In the genomic region with DNA sequence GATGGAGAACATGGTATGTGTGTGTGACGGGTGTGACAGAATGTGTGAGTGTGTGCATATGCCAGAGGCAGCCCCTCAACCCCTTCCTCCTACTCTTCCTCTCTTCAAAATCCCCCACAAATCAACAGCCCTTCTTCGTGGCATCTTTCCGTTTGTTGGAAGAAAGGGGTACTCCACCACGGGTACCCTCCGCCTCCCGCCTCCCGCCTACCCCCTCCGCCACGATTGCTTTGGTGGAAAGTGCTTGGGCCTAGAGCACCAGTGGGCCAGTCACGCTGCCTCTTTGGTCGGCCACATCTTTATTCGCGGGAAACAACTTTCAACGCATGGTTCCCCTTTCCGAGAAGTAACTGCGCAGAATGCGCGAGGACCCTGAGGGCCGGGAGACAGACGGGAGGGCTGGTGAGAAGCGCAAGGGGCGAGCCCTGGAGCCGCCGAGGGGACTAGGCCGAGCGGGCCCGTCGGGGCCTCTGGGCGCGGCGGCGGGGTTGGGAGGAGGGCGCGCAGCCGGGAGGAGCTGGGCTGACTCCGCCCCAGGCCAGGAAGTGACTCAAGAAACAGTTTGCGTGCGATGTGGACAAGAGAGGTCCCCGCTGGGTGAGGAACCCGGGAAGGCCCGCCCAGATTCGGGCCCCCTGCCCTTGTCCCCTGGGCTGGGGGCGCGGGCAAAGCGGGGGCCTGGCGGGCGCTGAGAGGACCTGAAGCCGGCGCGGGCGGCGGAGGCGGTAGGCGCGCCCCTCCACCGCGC, we compare ENCODE assay signal across 8 cellular contexts. TPM values are rescaled to one million over a fixed set of nuclear protein-coding genes. Genes with fewer than 3 reads are reported as not detected.
DNase-seq lines count a peak whose midpoint lies in the region; TF ChIP-seq lines count a peak whose summit lies in the region.

A gene (minus strand): TSS at position 274 of the 748 bp plus-strand sequence. CDS start 614 bp downstream, outside the sequence.
A gene (plus strand): TSS at position 560 of the 748 bp plus-strand sequence. CDS start 777 bp downstream, outside the sequence.

- peaks cover 58% of the 10 kb centered on the region for H3K4me1 Mint-ChIP-seq in activated naive CD4-positive, alpha-beta T cell treated with anti-CD3 and anti-CD28 coated beads, Interleukin-2, amount 50 U/mL, for 24 hours

- peak within 1 kb of the TSS; percentile 95 for H3K9ac ChIP-seq in SK-N-SH

- WGBS in SK-N-SH (ENCODE audit: low lambda C conversion rate), result 30% methylated on average over 25 of the region's 57 CpGs
- WGBS in ovary, 3 donors, result 4 to 8% (median 7%) methylated on average over 35 to 57 of the region's 57 CpGs
- WGBS in thymus, result 8% methylated on average over 57 of the region's 57 CpGs

- intact Hi-C loops in head of caudate nucleus (cut with DNase I) (no loop called here), ovary (cut with DNase I) (loop anchor here (1.0 to 5.0 kb wide), 4 partner anchors 61 to 187 kb away; a partner anchor contains a TSS)

- CTCF ChIA-PET in SK-N-SH (lab: Yijun Ruan, JAX), result interaction anchor here (1.0 to 16.4 kb wide), 14 partner anchors 11 to 121 kb away, joined by 3 to 445 read pairs (median 37); a partner anchor contains a TSS

- H3K9me2 ChIP-seq in SK-N-SH, result no peaks in the 10 kb centered on the region

- peak within 1 kb of the TSS; percentile 97 for H3K27ac Mint-ChIP-seq in activated naive CD4-positive, alpha-beta T cell treated with anti-CD3 and anti-CD28 coated beads, Interleukin-2, amount 50 U/mL, for 24 hours

- H3F3A ChIP-seq in SK-N-SH (replicated peaks; ENCODE audit: insufficient read depth), result peaks cover 13% of the 10 kb centered on the region

- H3K36me3 ChIP-seq in H7 (replicated peaks; ENCODE audit: control insufficient read depth, insufficient read depth, low read length) (peaks cover 1% of the 10 kb centered on the region), SK-N-SH (replicated peaks in 1 of 2; ENCODE audit: control insufficient read depth in 1 of 2, insufficient read depth in 2 of 2, low read length in 1 of 2) (peaks cover 21 to 22% of the 10 kb centered on the region in 2 experiments), ovary (no peaks in the 10 kb centered on the region), thymus (ENCODE audit: control insufficient read depth, insufficient read depth) (peaks cover 13% of the 10 kb centered on the region)

- POLR2A ChIA-PET in SK-N-SH (lab: Yijun Ruan, JAX), result interaction anchor here (0.8 to 3.9 kb wide), 8 partner anchors 10 to 187 kb away, joined by 3 to 37 read pairs (median 8); a partner anchor contains a TSS

- H2AFZ ChIP-seq in SK-N-SH (ENCODE audit: low read depth), result peak within 1 kb of the TSS; percentile 88; the same call in 1 of the 2 replicates

- peak within 1 kb of the TSS; percentile 79 to 83 for H3K27ac ChIP-seq in SK-N-SH (ENCODE audit: low read depth in 2 of 2, low read length in 1 of 2)
- peak within 1 kb of the TSS; percentile 92 to 99 for H3K27ac ChIP-seq in ovary
- peak within 1 kb of the TSS; percentile 96 for H3K27ac ChIP-seq in thymus (ENCODE audit: low read depth)

- H3K27me3 Mint-ChIP-seq in activated naive CD4-positive, alpha-beta T cell treated with anti-CD3 and anti-CD28 coated beads, Interleukin-2, amount 50 U/mL, for 24 hours, result no peaks in the 10 kb centered on the region

- H3K4me3 ChIP-seq in H7 (ENCODE audit: insufficient read depth, low read depth, low read length) (peak within 1 kb of the TSS; percentile 72), SK-N-SH (ENCODE audit: low read depth in 2 of 2, low read length in 1 of 2) (peak within 1 kb of the TSS; percentile 71 to 87), ovary (peak within 1 kb of the TSS; percentile 71), thymus (ENCODE audit: low read length) (peak within 1 kb of the TSS; percentile 80)

- H3K27me3 ChIP-seq in H7 (ENCODE audit: control insufficient read depth, insufficient read depth, low read length) (peaks cover 13% of the 10 kb centered on the region), SK-N-SH (ENCODE audit: insufficient read depth) (no peaks in the 10 kb centered on the region), ovary (no peaks in the 10 kb centered on the region), thymus (ENCODE audit: control insufficient read depth, insufficient read depth) (no peaks in the 10 kb centered on the region)

- H3K79me2 ChIP-seq in SK-N-SH (ENCODE audit: insufficient read depth), result peaks cover 29% of the 10 kb centered on the region

- no peaks in the 10 kb centered on the region for H3K9me3 ChIP-seq in SK-N-SH
- no peaks in the 10 kb centered on the region for H3K9me3 ChIP-seq in ovary
- H3K9me3 ChIP-seq in thymus (ENCODE audit: control insufficient read depth), result no peaks in the 10 kb centered on the region

- H3K4me2 ChIP-seq in SK-N-SH, result peak within 1 kb of the TSS; percentile 98

- H3K9me3 Mint-ChIP-seq in activated naive CD4-positive, alpha-beta T cell treated with anti-CD3 and anti-CD28 coated beads, Interleukin-2, amount 50 U/mL, for 24 hours, result no peaks in the 10 kb centered on the region

- TF ChIP-seq EP300 in SK-N-SH (IDR thresholded peaks at IDR 0.05; ENCODE audit: borderline replicate concordance in 1 of 2, low read depth in 1 of 2, low read length in 1 of 2) (no peak), ovary (IDR thresholded peaks at IDR 0.05) (peak; percentile 47)

- DNase-seq in GM03348 (ENCODE audit: low spot score) (peak; percentile 97), H7 (peak; percentile 97), LoVo (ENCODE audit: low spot score) (peak; percentile 90), SK-N-SH (peak; percentile 96), head of caudate nucleus (peak; percentile 40 to 90 (median 82)), ovary (peak; percentile 92 to 94 (median 93))

- TF ChIP-seq CTCF in SK-N-SH (IDR thresholded peaks at IDR 0.05) (no peak), ovary (IDR thresholded peaks at IDR 0.05) (peak in 2 of 3 donors; percentile 7 to 24)

- TF ChIP-seq RAD21 in SK-N-SH (IDR thresholded peaks at IDR 0.05; ENCODE audit: low read length), result no peak

- peaks cover 9% of the 10 kb centered on the region for H3K36me3 Mint-ChIP-seq in activated naive CD4-positive, alpha-beta T cell treated with anti-CD3 and anti-CD28 coated beads, Interleukin-2, amount 50 U/mL, for 24 hours

- TF ChIP-seq POLR2A in ovary (IDR thresholded peaks at IDR 0.05), result peak; percentile 97

- peak within 1 kb of the TSS; percentile 92 for H3K4me3 Mint-ChIP-seq in activated naive CD4-positive, alpha-beta T cell treated with anti-CD3 and anti-CD28 coated beads, Interleukin-2, amount 50 U/mL, for 24 hours

- H4K20me1 ChIP-seq in SK-N-SH (ENCODE audit: insufficient read depth), result peaks cover 12% of the 10 kb centered on the region

- H3K4me1 ChIP-seq in SK-N-SH (ENCODE audit: control insufficient read depth in 1 of 2, insufficient read depth in 2 of 2, low read depth in 1 of 2, low read length in 1 of 2) (peaks cover 26 to 35% of the 10 kb centered on the region in 2 experiments; a peak in 3 of 4 replicates), ovary (ENCODE audit: insufficient read depth) (peaks cover 15% of the 10 kb centered on the region), thymus (ENCODE audit: control insufficient read depth, insufficient read depth, low read length) (peaks cover 25% of the 10 kb centered on the region)

TF ChIP-seq in SK-N-SH, 30 proteins besides CTCF, POLR2A, EP300 and RAD21 (continues in another document):
- peak; percentile 49; the same call in 1 of the 2 replicates for TF ChIP-seq GABPA (IDR thresholded peaks at IDR 0.05; ENCODE audit: low read depth)
- TF ChIP-seq POLR2AphosphoS5 (IDR thresholded peaks at IDR 0.05; ENCODE audit: low read depth, low read length), result peak; percentile 90
- TF ChIP-seq, protein P1, sequence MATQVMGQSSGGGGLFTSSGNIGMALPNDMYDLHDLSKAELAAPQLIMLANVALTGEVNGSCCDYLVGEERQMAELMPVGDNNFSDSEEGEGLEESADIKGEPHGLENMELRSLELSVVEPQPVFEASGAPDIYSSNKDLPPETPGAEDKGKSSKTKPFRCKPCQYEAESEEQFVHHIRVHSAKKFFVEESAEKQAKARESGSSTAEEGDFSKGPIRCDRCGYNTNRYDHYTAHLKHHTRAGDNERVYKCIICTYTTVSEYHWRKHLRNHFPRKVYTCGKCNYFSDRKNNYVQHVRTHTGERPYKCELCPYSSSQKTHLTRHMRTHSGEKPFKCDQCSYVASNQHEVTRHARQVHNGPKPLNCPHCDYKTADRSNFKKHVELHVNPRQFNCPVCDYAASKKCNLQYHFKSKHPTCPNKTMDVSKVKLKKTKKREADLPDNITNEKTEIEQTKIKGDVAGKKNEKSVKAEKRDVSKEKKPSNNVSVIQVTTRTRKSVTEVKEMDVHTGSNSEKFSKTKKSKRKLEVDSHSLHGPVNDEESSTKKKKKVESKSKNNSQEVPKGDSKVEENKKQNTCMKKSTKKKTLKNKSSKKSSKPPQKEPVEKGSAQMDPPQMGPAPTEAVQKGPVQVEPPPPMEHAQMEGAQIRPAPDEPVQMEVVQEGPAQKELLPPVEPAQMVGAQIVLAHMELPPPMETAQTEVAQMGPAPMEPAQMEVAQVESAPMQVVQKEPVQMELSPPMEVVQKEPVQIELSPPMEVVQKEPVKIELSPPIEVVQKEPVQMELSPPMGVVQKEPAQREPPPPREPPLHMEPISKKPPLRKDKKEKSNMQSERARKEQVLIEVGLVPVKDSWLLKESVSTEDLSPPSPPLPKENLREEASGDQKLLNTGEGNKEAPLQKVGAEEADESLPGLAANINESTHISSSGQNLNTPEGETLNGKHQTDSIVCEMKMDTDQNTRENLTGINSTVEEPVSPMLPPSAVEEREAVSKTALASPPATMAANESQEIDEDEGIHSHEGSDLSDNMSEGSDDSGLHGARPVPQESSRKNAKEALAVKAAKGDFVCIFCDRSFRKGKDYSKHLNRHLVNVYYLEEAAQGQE (IDR thresholded peaks at IDR 0.05; ENCODE audit: low read depth, low read length), result no peak
- peak; percentile 41; the same call in 1 of the 2 replicates for TF ChIP-seq ELF1 (IDR thresholded peaks at IDR 0.05)
- TF ChIP-seq YY1 (IDR thresholded peaks at IDR 0.05; ENCODE audit: low read depth), result 0 out of 2 replicates have a peak, but pooled peaks have one; percentile 17
- TF ChIP-seq, protein P2, sequence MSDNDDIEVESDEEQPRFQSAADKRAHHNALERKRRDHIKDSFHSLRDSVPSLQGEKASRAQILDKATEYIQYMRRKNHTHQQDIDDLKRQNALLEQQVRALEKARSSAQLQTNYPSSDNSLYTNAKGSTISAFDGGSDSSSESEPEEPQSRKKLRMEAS (IDR thresholded peaks at IDR 0.05; ENCODE audit: low read depth), result peak; percentile 67

RNA-seq across cellular contexts. Expression of the first gene that starts in this region (rescaled TPM):
- 0.24 and 1.5 TPM in 2 replicates for total RNA-seq in H7 (2014; rRNA removed; shearing (Covaris generic))
- polyA plus RNA-seq in SK-N-SH (2012; rRNA removed) (1.8 TPM in 2 replicates), ovary (1 to 10 TPM; 5.8 to 7.5 TPM), thymus (9.5 TPM)
- polyA plus RNA-seq in SK-N-SH (2012; cell fraction: cytosol; rRNA removed), result 0.92 and 0.93 TPM in 2 replicates
- polyA plus RNA-seq in SK-N-SH (2012; cell fraction: nucleus; rRNA removed), result 12.6 and 14.2 TPM in 2 replicates
- total RNA-seq in ovary, result 10 to 100 TPM in 1 of 7 donors, 1 to 10 TPM in 6; 2.0 to 10.5 (median 4.7) TPM

RNA-seq across cellular contexts. Expression of the second gene that starts in this region (rescaled TPM):
- total RNA-seq in H7 (2014; rRNA removed; shearing (Covaris generic)), result 24.8 and 27.4 TPM in 2 replicates
- polyA plus RNA-seq in SK-N-SH (2012; rRNA removed) (18.3 and 21.8 TPM in 2 replicates), ovary (10 to 100 TPM; 35.1 to 44.4 TPM), thymus (28.9 TPM)
- polyA plus RNA-seq in SK-N-SH (2012; cell fraction: cytosol; rRNA removed), result 9.9 and 13.6 TPM in 2 replicates
- 43.9 and 56.3 TPM in 2 replicates for polyA plus RNA-seq in SK-N-SH (2012; cell fraction: nucleus; rRNA removed)
- total RNA-seq in ovary, result 10 to 100 TPM; 41.1 to 84.8 (median 67.8) TPM

Comparison
In these comparisons a context has a peak if more than half of its experiments do, and no peak if none do; other contexts are left out.
1. Peak in every context shown above with its lines: DNase-seq, H3K4me3 ChIP-seq and H3K27ac ChIP-seq.